Comparison of ENCODE assay signal across 19 cellular contexts in the genomic region with DNA sequence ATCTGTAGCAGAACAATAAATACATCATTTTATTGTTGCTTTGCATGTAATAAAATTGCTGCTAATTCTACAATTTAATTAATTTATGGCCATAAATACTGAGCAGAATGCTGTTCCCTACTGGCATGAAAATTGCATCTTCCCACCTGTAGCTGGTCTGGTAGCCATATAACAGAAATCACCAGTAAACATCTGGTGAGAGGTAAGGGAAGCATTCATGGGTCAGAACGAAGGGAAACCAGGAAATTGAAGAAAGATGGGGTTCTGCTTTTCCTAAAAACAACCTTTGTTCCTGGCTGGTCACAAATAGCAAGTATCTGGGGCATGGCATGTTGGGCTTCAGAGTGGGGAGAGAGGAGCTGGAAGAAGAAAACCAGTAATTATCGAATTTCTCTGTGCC.
DNase-seq lines count a peak whose midpoint lies in the region; TF ChIP-seq lines count a peak whose summit lies in the region.
"Had no signal": no experiment of that assay in that cellular context is flagged by ENCODE, and none has a peak within 500 bp of the region (broad histone marks: within the 10 kb centered on the region; RNA-seq: fewer than 3 reads in every experiment).

No MANE protein-coding gene starts in this region.

- H3K36me3 ChIP-seq in A673 (ENCODE audit: insufficient read depth, low read length, poor library complexity, severe bottlenecking) (peaks cover 77% of the 10 kb centered on the region), SK-N-MC (ENCODE audit: insufficient read depth, low read length) (peaks cover 95% of the 10 kb centered on the region), osteoblast (ENCODE audit: insufficient read depth, low read length) (peaks cover 94% of the 10 kb centered on the region), smooth muscle cell (ENCODE audit: low read depth) (peaks cover 20% of the 10 kb centered on the region)
- H3K36me3 ChIP-seq: HAP-1 had no signal

- H4K20me1 ChIP-seq in osteoblast (ENCODE audit: insufficient read depth, low read length): peaks cover 14% of the 10 kb centered on the region
- H4K20me1 ChIP-seq in smooth muscle cell (ENCODE audit: low read depth): peaks cover 99% of the 10 kb centered on the region

- no peak overlapping the region for H2AFZ ChIP-seq in osteoblast (ENCODE audit: low read length)
- H2AFZ ChIP-seq in smooth muscle cell (ENCODE audit: low read depth): no peak overlapping the region

- H3K4me1 ChIP-seq in A673 (ENCODE audit: insufficient read depth, low read length, poor library complexity, severe bottlenecking) (peaks cover 59% of the 10 kb centered on the region), osteoblast (ENCODE audit: insufficient read depth, low read length) (peaks cover 7% of the 10 kb centered on the region), smooth muscle cell (ENCODE audit: low read depth) (no peaks in the 10 kb centered on the region)
- H3K4me1 ChIP-seq: A549, Caco-2, HAP-1 had no signal

- no peak overlapping the region for H3K4me2 ChIP-seq in osteoblast (ENCODE audit: insufficient read depth, low read length)
- H3K4me2 ChIP-seq in smooth muscle cell: no peak overlapping the region
- H3K4me2 ChIP-seq: A549 had no signal

- TF ChIP-seq CTCF in A673 (conservative IDR thresholded peaks at IDR 0.05; ENCODE audit: low read depth, low read length) (no peak), osteoblast (IDR thresholded peaks at IDR 0.05; ENCODE audit: extremely low read depth, low read depth, low read length) (no peak), smooth muscle cell (IDR thresholded peaks at IDR 0.05; ENCODE audit: borderline replicate concordance, insufficient read depth, poor library complexity, severe bottlenecking) (no peak), foreskin fibroblast (IDR thresholded peaks at IDR 0.05; ENCODE audit: low read depth, low read length) (no peak)

- CTCF ChIA-PET in A673 (lab: Charles Lee): no interaction called here

- peaks cover 88% of the 10 kb centered on the region for H3F3A ChIP-seq in smooth muscle cell (ENCODE audit: low read depth)

- POLR2A ChIA-PET in A673 (lab: Charles Lee; ENCODE audit: low non-redundant PET): no interaction called here

- BruUV-seq in A673 (replicated peaks; lab: Mats Ljungman, UMichigan): no TSS peak

- no peaks in the 10 kb centered on the region for H3K9me3 ChIP-seq in A673 (ENCODE audit: low read depth, low read length, poor library complexity, severe bottlenecking)
- no peaks in the 10 kb centered on the region for H3K9me3 ChIP-seq in SK-N-MC (ENCODE audit: low read depth, low read length)
- H3K9me3 ChIP-seq in osteoblast (ENCODE audit: low read depth, low read length): no peaks in the 10 kb centered on the region
- no peaks in the 10 kb centered on the region for H3K9me3 ChIP-seq in smooth muscle cell (replicated peaks; ENCODE audit: low read depth)
- H3K9me3 ChIP-seq: A549, Caco-2, HAP-1 had no signal

- H3K9ac ChIP-seq in SK-N-MC (ENCODE audit: insufficient read length) (no peak overlapping the region), smooth muscle cell (ENCODE audit: low read depth) (no peak overlapping the region)

- H3K27me3 ChIP-seq in A673 (replicated peaks; ENCODE audit: insufficient read depth, low read depth, low read length, poor library complexity) (no peaks in the 10 kb centered on the region), osteoblast (ENCODE audit: insufficient read depth, low read length) (no peaks in the 10 kb centered on the region), smooth muscle cell (ENCODE audit: low read depth) (no peaks in the 10 kb centered on the region)

- intact Hi-C loops in A673 (cut with micrococcal nuclease; ENCODE audit: unreplicated experiment): loop anchor here (2.0 to 5.0 kb wide), 5 partner anchors 23 to 839 kb away; no protein-coding TSS in a partner anchor

- H3K4me3 ChIP-seq in A673 (ENCODE audit: low read depth, low read length, poor library complexity, severe bottlenecking): no peak overlapping the region
- H3K4me3 ChIP-seq in SK-N-MC: no peak overlapping the region
- no peak overlapping the region for H3K4me3 ChIP-seq in osteoblast (ENCODE audit: insufficient read depth, low read length)
- H3K4me3 ChIP-seq in smooth muscle cell: no peak overlapping the region
- no peak overlapping the region for H3K4me3 ChIP-seq in foreskin fibroblast (ENCODE audit: low read depth in 1 of 2, low read length in 2 of 2)
- H3K4me3 ChIP-seq: A549, GM12878, HAP-1 had no signal

- H3K27ac ChIP-seq in A673 (ENCODE audit: low read depth, low read length, poor library complexity, severe bottlenecking) (peak overlapping the region; percentile 75), SK-N-MC (peak overlapping the region; percentile 57; the same call in 1 of the 2 replicates), osteoblast (ENCODE audit: low read depth, low read length) (peak overlapping the region; percentile 0), smooth muscle cell (ENCODE audit: low read depth) (peak overlapping the region; percentile 65)
- H3K27ac ChIP-seq: A549 had no signal

- DNase-seq in A673 (ENCODE audit: low spot score) (peak; percentile 56), SK-N-MC (ENCODE audit: low read depth, low spot score) (no peak), osteoblast (ENCODE audit: insufficient read length, low spot score, missing footprints) (peak; percentile 71), smooth muscle cell (lab: John Stamatoyannopoulos, UW; ENCODE audit: unreplicated experiment) (no peak), DMS 273 treated with DMSO at 0.1 percent for 48 hours (lab: John Stamatoyannopoulos, UW) (no peak), foreskin fibroblast (no peak), kidney tubule cell (ENCODE audit: low spot score) (no peak)
- DNase-seq: 8988T; C1 segment of cervical spinal cord; Caco-2; CD4-positive, CD25-positive, alpha-beta regulatory T cell; CD8-positive, alpha-beta T cell; DMS79; EL; GDM1; GOT3 had no signal

- WGBS in smooth muscle cell (ENCODE audit: low lambda C conversion rate): 96% methylated on average over 2 of the region's 2 CpGs

- peaks cover 59% of the 10 kb centered on the region for H3K79me2 ChIP-seq in osteoblast (ENCODE audit: insufficient read depth, low read length)
- peaks cover 57% of the 10 kb centered on the region for H3K79me2 ChIP-seq in smooth muscle cell (ENCODE audit: low read depth)

Comparison
In these comparisons a context has a peak if more than half of its experiments do, and no peak if none do; other contexts are left out.
1. DNase-seq: peak in A673 (single experiment) and osteoblast (single experiment); none in SK-N-MC (single experiment), smooth muscle cell (single experiment), DMS 273 treated with DMSO at 0.1 percent for 48 hours (single experiment), foreskin fibroblast (0 of 2) and kidney tubule cell (single experiment).
2. H3K27ac ChIP-seq: peak in every context shown above with its lines; median percentile 75 in A673; 65 in smooth muscle cell; 57 in SK-N-MC; 0 in osteoblast.